ENCODE assay signal across 22 cellular contexts in genomic region chr2:112656679-112657078, GRCh38. TPM values are rescaled to one million over a fixed set of nuclear protein-coding genes. Genes with fewer than 3 reads are reported as not detected.
A peak's percentile ranks its signal among the peaks of the same experiment; 100 is the strongest.
DNase-seq lines count a peak whose midpoint lies in the region; ATAC-seq lines count a peak whose summit lies in the region.
"Had no signal": no experiment of that assay in that cellular context is flagged by ENCODE, and none has a peak within 500 bp of the region (broad histone marks: within the 10 kb centered on the region; RNA-seq: fewer than 3 reads in every experiment).

No MANE protein-coding gene starts in this region.

- CTCF ChIA-PET in activated CD4-positive, alpha-beta T cell treated with anti-CD3 and anti-CD28 coated beads, Interleukin-2, amount 10 ng/mL, durations not matched to agents 7 days and 5 days (lab: Charles Lee) = interaction anchor here (0.6 to 1.3 kb wide), 5 partner anchors 9 to 139 kb away, joined by 3 to 4 read pairs (median 3); no protein-coding TSS in a partner anchor

- no peaks in the 10 kb centered on the region for H3K27me3 Mint-ChIP-seq in activated CD4-positive, alpha-beta T cell treated with anti-CD3 and anti-CD28 coated beads, Interleukin-2, amount 10 ng/mL, durations not matched to agents 7 days and 5 days
- no peaks in the 10 kb centered on the region for H3K27me3 Mint-ChIP-seq in IgD-negative memory B cell
- H3K27me3 Mint-ChIP-seq in dendritic cell treated with granulocyte-macrophage colony-stimulating factor and Interleukin-4, amounts not matched to agents 40 ng/mL and 50 ng/mL, for 4 days = no peaks in the 10 kb centered on the region
- H3K27me3 Mint-ChIP-seq: stimulated activated naive CD8-positive, alpha-beta T cell treated with anti-CD3 and anti-CD28 coated beads, Interleukin-15, amount 100 ng/mL, for 72 hours had no signal

- no peak for ATAC-seq in GM18873 (IDR thresholded peaks at IDR 0.05; ENCODE audit: low FRiP score, unreplicated experiment)
- ATAC-seq: heart left ventricle, left lung, upper lobe of right lung had no signal

- no peaks in the 10 kb centered on the region for H3K9me3 ChIP-seq in skeletal muscle satellite cell (replicated peaks; ENCODE audit: low read length)
- H3K9me3 ChIP-seq in SJCRH30 (replicated peaks) = no peaks in the 10 kb centered on the region
- H3K9me3 ChIP-seq: heart left ventricle, left lung, upper lobe of right lung had no signal

- H3K4me3 Mint-ChIP-seq in activated CD4-positive, alpha-beta T cell treated with anti-CD3 and anti-CD28 coated beads, Interleukin-2, amount 10 ng/mL, durations not matched to agents 7 days and 5 days = no peak overlapping the region
- H3K4me3 Mint-ChIP-seq in IgD-negative memory B cell = no peak overlapping the region
- no peak overlapping the region for H3K4me3 Mint-ChIP-seq in dendritic cell treated with granulocyte-macrophage colony-stimulating factor and Interleukin-4, amounts not matched to agents 40 ng/mL and 50 ng/mL, for 4 days
- H3K4me3 Mint-ChIP-seq: stimulated activated naive CD8-positive, alpha-beta T cell treated with anti-CD3 and anti-CD28 coated beads, Interleukin-15, amount 100 ng/mL, for 72 hours had no signal

- intact Hi-C loops in dendritic cell treated with granulocyte-macrophage colony-stimulating factor and Interleukin-4, amounts not matched to agents 40 ng/mL and 50 ng/mL, for 4 days (cut with micrococcal nuclease) = no loop called here

- POLR2A ChIA-PET in activated CD4-positive, alpha-beta T cell treated with anti-CD3 and anti-CD28 coated beads, Interleukin-2, amount 10 ng/mL, durations not matched to agents 7 days and 5 days (lab: Charles Lee) = interaction anchor here (0.9 kb wide), 1 partner anchor 10 kb away, joined by 3 read pairs; no protein-coding TSS in a partner anchor

- no peak overlapping the region for H3K9ac ChIP-seq in skeletal muscle satellite cell (ENCODE audit: low read depth, low read length)

- H3K36me3 ChIP-seq in skeletal muscle satellite cell (ENCODE audit: insufficient read depth, low read length) (peaks cover 93% of the 10 kb centered on the region), SJCRH30 (peaks cover 97% of the 10 kb centered on the region)

- H3K27me3 ChIP-seq in skeletal muscle satellite cell (ENCODE audit: control insufficient read depth, insufficient read depth, low read length) = no peaks in the 10 kb centered on the region
- no peaks in the 10 kb centered on the region for H3K27me3 ChIP-seq in SJCRH30
- H3K27me3 ChIP-seq: brain microvascular endothelial cell, heart left ventricle, left lung, upper lobe of right lung had no signal

- peak overlapping the region; percentile 1 for H3K4me2 ChIP-seq in skeletal muscle satellite cell (ENCODE audit: low read length)

- DNase-seq in activated CD4-positive, alpha-beta T cell treated with anti-CD3 and anti-CD28 coated beads, Interleukin-2, amount 10 ng/mL, durations not matched to agents 7 days and 5 days = no peak
- no peak for DNase-seq in activated CD4-positive, alpha-beta T cell treated with anti-CD3 and anti-CD28 coated beads for 4 hours
- DNase-seq in SJCRH30 (no peak), 8988T (no peak)
- DNase-seq: activated CD4-positive, alpha-beta T cell treated with anti-CD3 and anti-CD28 coated beads, Interleukin-2, amount 50 U/mL, for 48 hours; activated T-cell treated with anti-CD3 and anti-CD28 coated beads, Interleukin-2, amount 50 U/mL, for 48 hours; brain microvascular endothelial cell; cortex of kidney; GOT3; heart left ventricle; left lung; NCI-H187 treated with DMSO at 0.1 percent for 48 hours; NCI-H226; SHP77 treated with DMSO at 0.1 percent for 48 hours; stimulated activated naive CD8-positive, alpha-beta T cell treated with anti-CD3 and anti-CD28 coated beads, Interleukin-15, amount 100 ng/mL, for 72 hours; upper lobe of right lung had no signal

- H3K4me3 ChIP-seq in skeletal muscle satellite cell (ENCODE audit: low read length) (no peak overlapping the region), SJCRH30 (no peak overlapping the region)
- H3K4me3 ChIP-seq: heart left ventricle, left lung, skin epidermis, upper lobe of right lung had no signal

- peaks cover 90% of the 10 kb centered on the region for H3K36me3 Mint-ChIP-seq in activated CD4-positive, alpha-beta T cell treated with anti-CD3 and anti-CD28 coated beads, Interleukin-2, amount 10 ng/mL, durations not matched to agents 7 days and 5 days (ENCODE audit: low read depth)
- peaks cover 10% of the 10 kb centered on the region for H3K36me3 Mint-ChIP-seq in IgD-negative memory B cell
- peaks cover 99% of the 10 kb centered on the region for H3K36me3 Mint-ChIP-seq in dendritic cell treated with granulocyte-macrophage colony-stimulating factor and Interleukin-4, amounts not matched to agents 40 ng/mL and 50 ng/mL, for 4 days (ENCODE audit: low read depth)

- H3K4me1 ChIP-seq in skeletal muscle satellite cell (ENCODE audit: control insufficient read depth, insufficient read depth, low read length) (peaks cover 61% of the 10 kb centered on the region), SJCRH30 (no peaks in the 10 kb centered on the region)

- H3K27ac ChIP-seq in SJCRH30 = no peak overlapping the region
- H3K27ac ChIP-seq: brain microvascular endothelial cell, heart left ventricle, left lung, skin epidermis, upper lobe of right lung, VCaP had no signal

- peak overlapping the region; percentile 64 for H3K27ac Mint-ChIP-seq in activated CD4-positive, alpha-beta T cell treated with anti-CD3 and anti-CD28 coated beads, Interleukin-2, amount 10 ng/mL, durations not matched to agents 7 days and 5 days
- peak overlapping the region in 2 of 3 donors; percentile 50 to 59 for H3K27ac Mint-ChIP-seq in IgD-negative memory B cell
- peak overlapping the region; percentile 25 for H3K27ac Mint-ChIP-seq in dendritic cell treated with granulocyte-macrophage colony-stimulating factor and Interleukin-4, amounts not matched to agents 40 ng/mL and 50 ng/mL, for 4 days

- peaks cover 71% of the 10 kb centered on the region for H3K4me1 Mint-ChIP-seq in activated CD4-positive, alpha-beta T cell treated with anti-CD3 and anti-CD28 coated beads, Interleukin-2, amount 10 ng/mL, durations not matched to agents 7 days and 5 days
- H3K4me1 Mint-ChIP-seq in IgD-negative memory B cell = peaks cover 5 to 11% (median 10%) of the 10 kb centered on the region in 3 donors
- peaks cover 46% of the 10 kb centered on the region for H3K4me1 Mint-ChIP-seq in dendritic cell treated with granulocyte-macrophage colony-stimulating factor and Interleukin-4, amounts not matched to agents 40 ng/mL and 50 ng/mL, for 4 days (ENCODE audit: low read depth)

- H3K9me3 Mint-ChIP-seq in activated CD4-positive, alpha-beta T cell treated with anti-CD3 and anti-CD28 coated beads, Interleukin-2, amount 10 ng/mL, durations not matched to agents 7 days and 5 days = no peaks in the 10 kb centered on the region
- no peaks in the 10 kb centered on the region for H3K9me3 Mint-ChIP-seq in IgD-negative memory B cell
- H3K9me3 Mint-ChIP-seq in dendritic cell treated with granulocyte-macrophage colony-stimulating factor and Interleukin-4, amounts not matched to agents 40 ng/mL and 50 ng/mL, for 4 days = no peaks in the 10 kb centered on the region
- H3K9me3 Mint-ChIP-seq: stimulated activated naive CD8-positive, alpha-beta T cell treated with anti-CD3 and anti-CD28 coated beads, Interleukin-15, amount 100 ng/mL, for 72 hours had no signal

RNA-seq across cellular contexts. Expression of gene SLC20A1, which starts 10.9 kb away (rescaled TPM):
- total RNA-seq in activated CD4-positive, alpha-beta T cell treated with anti-CD3 and anti-CD28 coated beads, Interleukin-2, amount 10 ng/mL, durations not matched to agents 7 days and 5 days = 100 to 1,000 TPM; 165 to 167 TPM
- polyA plus RNA-seq in IgD-negative memory B cell = 19.3 TPM
- 110 and 184 TPM in 2 replicates for total RNA-seq in skeletal muscle satellite cell (2012; rRNA removed)
- 69.5 and 83.7 TPM in 2 replicates for total RNA-seq in SJCRH30 (2014; rRNA removed; shearing (Covaris generic))
